In the genomic region with DNA sequence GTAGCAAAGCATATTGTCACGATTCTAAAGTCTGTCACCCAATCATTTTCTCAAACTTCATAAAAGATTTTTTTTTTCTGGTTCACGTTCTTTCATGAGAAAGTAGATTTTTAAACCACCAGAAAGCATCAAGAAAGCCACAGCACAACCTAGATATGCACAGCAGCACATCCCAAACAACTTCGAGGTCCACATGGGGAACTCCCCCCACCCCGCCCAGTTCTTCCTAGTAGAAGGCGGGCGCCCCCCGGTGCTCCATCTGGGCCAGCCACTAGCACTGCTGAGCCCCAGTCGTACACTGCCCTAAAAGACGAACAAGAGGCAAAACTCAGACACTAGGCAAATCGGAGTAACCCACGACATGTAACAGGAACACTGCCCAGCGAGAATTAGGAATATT, we compare ENCODE assay signal across 1 cellular context.
TF ChIP-seq lines count a peak whose summit lies in the region.

No MANE protein-coding gene starts in this region.

TF ChIP-seq in HepG2, 621 proteins besides CTCF, POLR2A, EP300 and RAD21:
- TF ChIP-seq XBP1 (CRISPR knock-in tag; IDR thresholded peaks at IDR 0.05): no peak
- TF ChIP-seq ZNF746 (CRISPR knock-in tag; IDR thresholded peaks at IDR 0.05): no peak
- no peak for TF ChIP-seq ZFP36L1 (CRISPR knock-in tag; IDR thresholded peaks at IDR 0.05)
- TF ChIP-seq HINFP (CRISPR knock-in tag; IDR thresholded peaks at IDR 0.05; ENCODE audit: low read depth): no peak
- no peak for TF ChIP-seq ZNF510 (CRISPR knock-in tag; IDR thresholded peaks at IDR 0.05; ENCODE audit: low read depth)
- peak; percentile 19; the same call in 1 of the 2 replicates for TF ChIP-seq STAG1 (CRISPR knock-in tag; IDR thresholded peaks at IDR 0.05)
- no peak for TF ChIP-seq ZNF446 (CRISPR knock-in tag; IDR thresholded peaks at IDR 0.05)
- peak; percentile 44; the same call in 1 of the 2 replicates for TF ChIP-seq ZNF501 (CRISPR knock-in tag; IDR thresholded peaks at IDR 0.05)
- TF ChIP-seq, protein P1, sequence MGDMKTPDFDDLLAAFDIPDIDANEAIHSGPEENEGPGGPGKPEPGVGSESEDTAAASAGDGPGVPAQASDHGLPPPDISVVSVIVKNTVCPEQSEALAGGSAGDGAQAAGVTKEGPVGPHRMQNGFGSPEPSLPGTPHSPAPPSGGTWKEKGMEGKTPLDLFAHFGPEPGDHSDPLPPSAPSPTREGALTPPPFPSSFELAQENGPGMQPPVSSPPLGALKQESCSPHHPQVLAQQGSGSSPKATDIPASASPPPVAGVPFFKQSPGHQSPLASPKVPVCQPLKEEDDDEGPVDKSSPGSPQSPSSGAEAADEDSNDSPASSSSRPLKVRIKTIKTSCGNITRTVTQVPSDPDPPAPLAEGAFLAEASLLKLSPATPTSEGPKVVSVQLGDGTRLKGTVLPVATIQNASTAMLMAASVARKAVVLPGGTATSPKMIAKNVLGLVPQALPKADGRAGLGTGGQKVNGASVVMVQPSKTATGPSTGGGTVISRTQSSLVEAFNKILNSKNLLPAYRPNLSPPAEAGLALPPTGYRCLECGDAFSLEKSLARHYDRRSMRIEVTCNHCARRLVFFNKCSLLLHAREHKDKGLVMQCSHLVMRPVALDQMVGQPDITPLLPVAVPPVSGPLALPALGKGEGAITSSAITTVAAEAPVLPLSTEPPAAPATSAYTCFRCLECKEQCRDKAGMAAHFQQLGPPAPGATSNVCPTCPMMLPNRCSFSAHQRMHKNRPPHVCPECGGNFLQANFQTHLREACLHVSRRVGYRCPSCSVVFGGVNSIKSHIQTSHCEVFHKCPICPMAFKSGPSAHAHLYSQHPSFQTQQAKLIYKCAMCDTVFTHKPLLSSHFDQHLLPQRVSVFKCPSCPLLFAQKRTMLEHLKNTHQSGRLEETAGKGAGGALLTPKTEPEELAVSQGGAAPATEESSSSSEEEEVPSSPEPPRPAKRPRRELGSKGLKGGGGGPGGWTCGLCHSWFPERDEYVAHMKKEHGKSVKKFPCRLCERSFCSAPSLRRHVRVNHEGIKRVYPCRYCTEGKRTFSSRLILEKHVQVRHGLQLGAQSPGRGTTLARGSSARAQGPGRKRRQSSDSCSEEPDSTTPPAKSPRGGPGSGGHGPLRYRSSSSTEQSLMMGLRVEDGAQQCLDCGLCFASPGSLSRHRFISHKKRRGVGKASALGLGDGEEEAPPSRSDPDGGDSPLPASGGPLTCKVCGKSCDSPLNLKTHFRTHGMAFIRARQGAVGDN (CRISPR knock-in tag; IDR thresholded peaks at IDR 0.05): peak; percentile 29; the same call in 1 of the 2 replicates
